1 cellular context compared by ENCODE assay signal in genomic region chr13:28449826-28450773, GRCh38.
TF ChIP-seq lines count a peak whose summit lies in the region.

No MANE protein-coding gene starts in this region.

TF ChIP-seq in GM23338, 12 proteins besides CTCF, POLR2A, EP300 and RAD21 (continued from another document):
- no peak for TF ChIP-seq ZNF462 (CRISPR knock-in tag; IDR thresholded peaks at IDR 0.05)
- no peak for TF ChIP-seq CREB1 (CRISPR knock-in tag; IDR thresholded peaks at IDR 0.05; ENCODE audit: low read depth)
- no peak for TF ChIP-seq ZNF114 (CRISPR knock-in tag; IDR thresholded peaks at IDR 0.05)
- no peak for TF ChIP-seq STAT1 (IDR thresholded peaks at IDR 0.05; ENCODE audit: unreplicated experiment)
- no peak for TF ChIP-seq ZNF331 (CRISPR knock-in tag; IDR thresholded peaks at IDR 0.05; ENCODE audit: low read depth)
- no peak for TF ChIP-seq EZH2phosphoT487 (IDR thresholded peaks at IDR 0.05; ENCODE audit: unreplicated experiment)
